ENCODE assay signal across 9 cellular contexts in genomic region chr10:48614481-48615383, GRCh38. TPM values are rescaled to one million over a fixed set of nuclear protein-coding genes. Genes with fewer than 3 reads are reported as not detected.
DNase-seq lines count a peak whose midpoint lies in the region; ATAC-seq, FAIRE-seq and TF ChIP-seq lines count a peak whose summit lies in the region.
"Had no signal": no experiment of that assay in that cellular context is flagged by ENCODE, and none has a peak within 500 bp of the region (broad histone marks: within the 10 kb centered on the region; RNA-seq: fewer than 3 reads in every experiment).

No MANE protein-coding gene starts in this region.

- POLR2A ChIA-PET in WTC11 (lab: Charles Lee), result no interaction called here

- ATAC-seq in GM18858 (IDR thresholded peaks at IDR 0.05; ENCODE audit: unreplicated experiment) (peak; percentile 79), HG02798 (IDR thresholded peaks at IDR 0.05; ENCODE audit: poor library complexity, unreplicated experiment) (peak; percentile 73), WTC11 (peak; percentile 65), sciatic nerve (no peak), HG02870 (IDR thresholded peaks at IDR 0.05; ENCODE audit: unreplicated experiment) (no peak)

- peaks cover 6% of the 10 kb centered on the region for H3K27me3 Mint-ChIP-seq in WTC11 (ENCODE audit: low read depth)

- no peaks in the 10 kb centered on the region for H3K4me1 Mint-ChIP-seq in WTC11

- no peak for TF ChIP-seq CTCF in WTC11 (IDR thresholded peaks at IDR 0.05)

- DNase-seq in WTC11 (ENCODE audit: low spot score), result no peak
- peak; percentile 91 for DNase-seq in renal cortical epithelial cell (ENCODE audit: low read depth)
- no peak for DNase-seq in activated CD4-positive, alpha-beta T cell treated with anti-CD3 and anti-CD28 coated beads, Interleukin-2, amount 50 U/mL, for 4 hours
- DNase-seq in sciatic nerve (ENCODE audit: low spot score), result no peak
- no peak for DNase-seq in H54 (ENCODE audit: insufficient read length, low spot score)
- DNase-seq: MV-4-11 had no signal

- intact Hi-C loops in sciatic nerve (cut with DNase I), result no loop called here

- no peak for FAIRE-seq in H54 (lab: Jason Lieb, UNC)

- no peaks in the 10 kb centered on the region for H3K36me3 Mint-ChIP-seq in WTC11

- peaks cover 12% of the 10 kb centered on the region; the same call in 1 of the 2 replicates for H3K9me3 Mint-ChIP-seq in WTC11

- TF ChIP-seq POLR2A in H54 (IDR thresholded peaks at IDR 0.05; ENCODE audit: low read depth, low read length), result no peak

- CTCF ChIA-PET in WTC11 (lab: Charles Lee), result interaction anchor here (0.6 to 3.2 kb wide), 30 partner anchors 9 to 251 kb away, joined by 3 to 38 read pairs (median 4); partner anchors contain the start of gene ARHGAP22

- no peak overlapping the region for H3K4me3 Mint-ChIP-seq in WTC11

- no peak overlapping the region for H3K27ac Mint-ChIP-seq in WTC11

TF ChIP-seq in WTC11, 78 proteins besides CTCF, POLR2A, EP300 and RAD21 (continues in another document):
- TF ChIP-seq TEAD4 (CRISPR knock-in tag; IDR thresholded peaks at IDR 0.05) (no peak), NR1H2 (CRISPR knock-in tag; IDR thresholded peaks at IDR 0.05) (no peak), ATF3 (CRISPR knock-in tag; conservative IDR thresholded peaks at IDR 0.05) (no peak), GTF2I (CRISPR knock-in tag; conservative IDR thresholded peaks at IDR 0.05) (no peak), ZNF396 (CRISPR knock-in tag; IDR thresholded peaks at IDR 0.05; ENCODE audit: borderline replicate concordance) (no peak), ARID4B (CRISPR knock-in tag; IDR thresholded peaks at IDR 0.05; ENCODE audit: borderline replicate concordance) (no peak), E2F5 (CRISPR knock-in tag; IDR thresholded peaks at IDR 0.05) (no peak), FOXP4 (CRISPR knock-in tag; IDR thresholded peaks at IDR 0.05) (no peak), ZNF219 (CRISPR knock-in tag; IDR thresholded peaks at IDR 0.05; ENCODE audit: borderline replicate concordance) (no peak), ZNF138 (CRISPR knock-in tag; conservative IDR thresholded peaks at IDR 0.05) (no peak), ATF2 (CRISPR knock-in tag; IDR thresholded peaks at IDR 0.05; ENCODE audit: borderline replicate concordance, low read depth) (no peak), E2F4 (CRISPR knock-in tag; IDR thresholded peaks at IDR 0.05; ENCODE audit: borderline replicate concordance, low read depth) (no peak), JAZF1 (CRISPR knock-in tag; IDR thresholded peaks at IDR 0.05) (no peak), ZSCAN18 (CRISPR knock-in tag; IDR thresholded peaks at IDR 0.05) (no peak)

RNA-seq across cellular contexts. Expression of gene ARHGAP22, which starts 9.9 kb away (rescaled TPM):
- 8.2 to 8.6 TPM (median 8.3 TPM) in 3 replicates for total RNA-seq in WTC11 (2021)
- 19.7 and 39.2 TPM in 2 replicates for total RNA-seq in renal cortical epithelial cell
- total RNA-seq in sciatic nerve, result 11.7 TPM

Comparison
In these comparisons a context has a peak if more than half of its experiments do, and no peak if none do; other contexts are left out.
1. ATAC-seq: peak in GM18858 (single experiment), HG02798 (single experiment) and WTC11 (single experiment); none in sciatic nerve (single experiment) and HG02870 (single experiment).